In the genomic region with DNA sequence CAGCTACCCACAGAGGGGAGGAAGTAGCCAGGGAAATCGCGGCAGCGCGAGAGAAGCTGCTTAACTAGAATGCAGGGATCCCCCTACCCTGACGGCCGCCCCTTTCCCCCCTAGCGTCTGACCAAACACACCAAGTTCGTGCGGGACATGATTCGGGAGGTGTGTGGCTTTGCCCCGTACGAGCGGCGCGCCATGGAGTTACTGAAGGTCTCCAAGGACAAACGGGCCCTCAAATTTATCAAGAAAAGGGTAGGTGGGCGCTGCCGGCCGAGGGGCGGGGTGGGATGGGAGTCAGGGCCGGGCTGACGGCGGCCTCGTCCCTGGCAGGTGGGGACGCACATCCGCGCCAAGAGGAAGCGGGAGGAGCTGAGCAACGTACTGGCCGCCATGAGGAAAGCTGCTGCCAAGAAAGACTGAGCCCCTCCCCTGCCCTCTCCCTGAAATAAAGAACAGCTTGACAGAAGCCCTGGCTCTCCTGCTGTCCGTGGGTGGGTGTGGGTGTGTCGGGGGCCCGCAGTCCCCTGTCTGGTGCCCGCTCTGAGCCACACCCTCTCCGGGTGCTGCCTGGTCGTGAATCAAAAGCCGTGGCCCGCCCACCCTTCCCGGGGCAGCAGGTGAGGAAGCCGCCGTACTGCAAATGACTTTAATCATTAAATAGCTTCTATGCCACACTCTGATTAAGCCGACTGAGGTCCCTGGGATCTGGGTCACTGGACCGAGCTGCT, we compare ENCODE assay signal across 8 cellular contexts. TPM values are rescaled to one million over a fixed set of nuclear protein-coding genes. Genes with fewer than 3 reads are reported as not detected.
A peak's percentile ranks its signal among the peaks of the same experiment; 100 is the strongest.
DNase-seq lines count a peak whose midpoint lies in the region; ATAC-seq and TF ChIP-seq lines count a peak whose summit lies in the region.

No MANE protein-coding gene starts in this region.

- peak overlapping the region; percentile 100 for H3K27ac Mint-ChIP-seq in nephron progenitor cell

- peaks cover 3% of the 10 kb centered on the region for H3K9me3 Mint-ChIP-seq in nephron progenitor cell

- in situ Hi-C loops in transverse colon (cut with MboI; ENCODE audit: low pct_ligation_motif_present in 1 of 4, low pct_unique_long_range_greater_than_20kb in 1 of 4, low sequenced_read_pairs in 3 of 4) = no loop called here

- H3K4me3 Mint-ChIP-seq in nephron progenitor cell = peak overlapping the region; percentile 100

- H3K4me1 Mint-ChIP-seq in nephron progenitor cell = peaks cover 19% of the 10 kb centered on the region

- peaks cover 34 to 49% (median 49%) of the 10 kb centered on the region in 4 donors for H3K36me3 ChIP-seq in esophagus muscularis mucosa
- H3K36me3 ChIP-seq in transverse colon = peaks cover 0 to 26% (median 5%) of the 10 kb centered on the region in 4 donors

- ATAC-seq in GM18519 (IDR thresholded peaks at IDR 0.05; ENCODE audit: low FRiP score, unreplicated experiment) = no peak

- 7% methylated on average over 15 of the region's 43 CpGs for WGBS in esophagus muscularis mucosa
- WGBS in transverse colon (ENCODE audit: low coverage in 1 of 2), 2 donors = 5% methylated on average over 38 of the region's 43 CpGs; no CpG with 5 or more reads in 1 of the 2 donors

- H3K4me1 ChIP-seq in esophagus muscularis mucosa (peaks cover 22 to 58% (median 49%) of the 10 kb centered on the region in 4 donors), transverse colon (peaks cover 0 to 36% (median 24%) of the 10 kb centered on the region in 4 donors)

- peaks cover 10% of the 10 kb centered on the region for H3K36me3 Mint-ChIP-seq in nephron progenitor cell (ENCODE audit: low read depth)

- H3K9me3 ChIP-seq in esophagus muscularis mucosa (no peaks in the 10 kb centered on the region), transverse colon (no peaks in the 10 kb centered on the region)

- peak overlapping the region; percentile 86 to 91 (median 90) for H3K27ac ChIP-seq in esophagus muscularis mucosa (replicated peaks in 1 of 4)
- peak overlapping the region; percentile 91 to 93 (median 92) for H3K27ac ChIP-seq in transverse colon

- H3K4me3 ChIP-seq in esophagus muscularis mucosa (peak overlapping the region; percentile 61 to 73 (median 66)), transverse colon (peak overlapping the region; percentile 58 to 80 (median 65))

- TF ChIP-seq CTCF in esophagus muscularis mucosa (IDR thresholded peaks at IDR 0.05) (no peak), nephron progenitor cell (IDR thresholded peaks at IDR 0.05) (no peak), transverse colon (IDR thresholded peaks at IDR 0.05) (no peak)

- TF ChIP-seq EP300 in esophagus muscularis mucosa (IDR thresholded peaks at IDR 0.05) = no peak
- no peak for TF ChIP-seq EP300 in transverse colon (IDR thresholded peaks at IDR 0.05; ENCODE audit: low read depth)

- TF ChIP-seq POLR2A in esophagus muscularis mucosa (IDR thresholded peaks at IDR 0.05; ENCODE audit: low read depth) (no peak), transverse colon (IDR thresholded peaks at IDR 0.05) (no peak)

- peak; percentile 58 for DNase-seq in ELR (ENCODE audit: low read depth)
- peak; percentile 60 for DNase-seq in NCI-H2029 (lab: John Stamatoyannopoulos, UW)
- DNase-seq in activated CD8-positive, alpha-beta memory T cell treated with anti-CD3 and anti-CD28 coated beads for 48 hours (ENCODE audit: low read depth in 2 of 3, low spot score in 2 of 3) = peak in 2 of 3 experiments; percentile 31 to 44
- no peak for DNase-seq in esophagus muscularis mucosa (ENCODE audit: extremely low spot score)
- no peak for DNase-seq in nephron progenitor cell
- DNase-seq in transverse colon = peak; percentile 78
- DNase-seq in NCI-H524 (lab: John Stamatoyannopoulos, UW) = no peak

- H3K27me3 ChIP-seq in esophagus muscularis mucosa (no peaks in the 10 kb centered on the region), transverse colon (no peaks in the 10 kb centered on the region)

- intact Hi-C loops in esophagus muscularis mucosa (cut with DNase I) = no loop called here
- intact Hi-C loops in transverse colon (cut with DNase I; ENCODE audit: low total_unique reads) = no loop called here

- peaks cover 5% of the 10 kb centered on the region for H3K27me3 Mint-ChIP-seq in nephron progenitor cell (ENCODE audit: low read depth, poor library complexity)

RNA-seq across cellular contexts. Expression of a gene that starts 1.3 kb away (rescaled TPM):
- total RNA-seq in esophagus muscularis mucosa = 100 to 1,000 TPM; 461 to 719 (median 614) TPM
- total RNA-seq in transverse colon = 100 to 1,000 TPM in 3 of 4 donors, 10 to 100 TPM in 1; 87.9 to 636 (median 329) TPM

RNA-seq across cellular contexts. Expression of a gene that starts 10.5 kb away (rescaled TPM):
- total RNA-seq in esophagus muscularis mucosa (10 to 100 TPM; 15.0 to 21.8 (median 17.8) TPM), transverse colon (10 to 100 TPM; 10.8 to 30.1 (median 16.6) TPM)

RNA-seq across cellular contexts. Expression of a gene that starts 11.1 kb away (rescaled TPM):
- total RNA-seq in esophagus muscularis mucosa (10 to 100 TPM; 46.4 to 70.0 (median 59.3) TPM), transverse colon (10 to 100 TPM; 30.3 to 73.5 (median 52.6) TPM)

RNA-seq across cellular contexts. Expression of a gene that starts 28.6 kb away (rescaled TPM):
- total RNA-seq in esophagus muscularis mucosa (10 to 100 TPM; 49.0 to 70.4 (median 54.3) TPM), transverse colon (100 to 1,000 TPM in 1 of 4 donors, 10 to 100 TPM in 3; 28.7 to 164 (median 39.8) TPM)

RNA-seq across cellular contexts. Expression of a gene that starts 29.1 kb away (rescaled TPM):
- under 1 TPM in 1 of 4 donors, not detected in 3; 0.19 TPM for total RNA-seq in esophagus muscularis mucosa
- total RNA-seq in transverse colon = not detected

Comparison
In these comparisons a context has a peak if more than half of its experiments do, and no peak if none do; other contexts are left out.
1. DNase-seq: peak in ELR (single experiment), NCI-H2029 (single experiment), activated CD8-positive, alpha-beta memory T cell treated with anti-CD3 and anti-CD28 coated beads for 48 hours (2 of 3) and transverse colon (single experiment); none in esophagus muscularis mucosa (single experiment), nephron progenitor cell (single experiment) and NCI-H524 (0 of 2).